Comparison of ENCODE assay signal across 12 cellular contexts in genomic region chr20:58868795-58869194, GRCh38. TPM values are rescaled to one million over a fixed set of nuclear protein-coding genes. Genes with fewer than 3 reads are reported as not detected.
DNase-seq lines count a peak whose midpoint lies in the region; ATAC-seq, FAIRE-seq and TF ChIP-seq lines count a peak whose summit lies in the region.
"Had no signal": no experiment of that assay in that cellular context is flagged by ENCODE, and none has a peak within 500 bp of the region (broad histone marks: within the 10 kb centered on the region; RNA-seq: fewer than 3 reads in every experiment).

No MANE protein-coding gene starts in this region.

- no peaks in the 10 kb centered on the region for H4K20me1 ChIP-seq in IMR-90 (ENCODE audit: insufficient read depth, low read length)
- no peaks in the 10 kb centered on the region for H4K20me1 ChIP-seq in astrocyte (ENCODE audit: insufficient read depth, low read length)

- H3K27me3 Mint-ChIP-seq in CD4-positive, alpha-beta T cell = peaks cover 5% of the 10 kb centered on the region
- H3K27me3 Mint-ChIP-seq in astrocyte (ENCODE audit: low read depth, unreplicated experiment) = peaks cover 4% of the 10 kb centered on the region

- no peak overlapping the region for H4K91ac ChIP-seq in IMR-90 (ENCODE audit: insufficient read depth, low read depth, low read length)

- no peak overlapping the region for H2AK5ac ChIP-seq in IMR-90 (ENCODE audit: low read depth, low read length)

- H3K27ac ChIP-seq in CD4-positive, alpha-beta T cell (ENCODE audit: low read depth, low read length) = no peak overlapping the region
- H3K27ac ChIP-seq in IMR-90 (ENCODE audit: insufficient read depth, low read length) = no peak overlapping the region
- no peak overlapping the region for H3K27ac ChIP-seq in astrocyte (ENCODE audit: low read depth, low read length)
- H3K27ac ChIP-seq: heart left ventricle had no signal

- no peak overlapping the region for H3K27ac Mint-ChIP-seq in CD4-positive, alpha-beta T cell
- H3K27ac Mint-ChIP-seq in astrocyte (ENCODE audit: unreplicated experiment) = no peak overlapping the region
- H3K27ac Mint-ChIP-seq: activated naive CD8-positive, alpha-beta T cell treated with anti-CD3 and anti-CD28 coated beads, Interleukin-2, amount 50 U/mL, for 24 hours; WTC11 had no signal

- POLR2A ChIA-PET in CD4-positive, alpha-beta T cell (lab: Charles Lee) = no interaction called here
- POLR2A ChIA-PET in IMR-90 (lab: Charles Lee; ENCODE audit: unreplicated experiment) = no interaction called here

- peak overlapping the region; percentile 77 for H2AFZ ChIP-seq in IMR-90 (replicated peaks; ENCODE audit: low read length, poor library complexity)
- peak overlapping the region; percentile 42 for H2AFZ ChIP-seq in astrocyte (ENCODE audit: low read depth, low read length)

- dilution Hi-C loops in IMR-90 (cut with HindIII; ENCODE audit: low sequenced_read_pairs, unreplicated experiment) = no loop called here

- H3K4me1 ChIP-seq in IMR-90 (ENCODE audit: control insufficient read depth, insufficient read depth, low read length) (no peaks in the 10 kb centered on the region), astrocyte (ENCODE audit: insufficient read depth, low read length) (no peaks in the 10 kb centered on the region)

- H3K9me3 Mint-ChIP-seq in CD4-positive, alpha-beta T cell = no peaks in the 10 kb centered on the region
- H3K9me3 Mint-ChIP-seq in astrocyte (ENCODE audit: unreplicated experiment) = no peaks in the 10 kb centered on the region
- H3K9me3 Mint-ChIP-seq: activated naive CD8-positive, alpha-beta T cell treated with anti-CD3 and anti-CD28 coated beads, Interleukin-2, amount 50 U/mL, for 24 hours had no signal

- no peak overlapping the region for H3K18ac ChIP-seq in IMR-90 (ENCODE audit: low read depth, low read length)

- no TSS peak for BruUV-seq in IMR-90 (replicated peaks; lab: Mats Ljungman, UMichigan)

- no peak for ATAC-seq in CD4-positive, alpha-beta T cell (ENCODE audit: poor library complexity)
- ATAC-seq in IMR-90 (ENCODE audit: low read depth) (no peak; the same call in 1 of the 2 replicates), GM18511 (IDR thresholded peaks at IDR 0.05; ENCODE audit: unreplicated experiment) (no peak), GM19397 (IDR thresholded peaks at IDR 0.05; ENCODE audit: unreplicated experiment) (no peak)
- ATAC-seq: activated naive CD8-positive, alpha-beta T cell treated with anti-CD3 and anti-CD28 coated beads, Interleukin-2, amount 50 U/mL, for 24 hours; heart left ventricle; WTC11 had no signal

- H3K27me3 ChIP-seq in CD4-positive, alpha-beta T cell (ENCODE audit: control insufficient read depth, insufficient read depth, low read length) = no peaks in the 10 kb centered on the region
- H3K27me3 ChIP-seq in IMR-90 (ENCODE audit: control insufficient read depth, insufficient read depth, low read length) (peaks cover 20% of the 10 kb centered on the region), astrocyte (ENCODE audit: insufficient read depth, low read length) (peaks cover 13% of the 10 kb centered on the region)
- H3K27me3 ChIP-seq: heart left ventricle had no signal

- in situ Hi-C loops in IMR-90 (cut with MboI; ENCODE audit: low sequenced_read_pairs) = loop anchor here (10.0 kb wide), 1 partner anchor 626 kb away; no protein-coding TSS in a partner anchor

- no peak overlapping the region for H2BK120ac ChIP-seq in IMR-90 (ENCODE audit: low read depth, low read length)

- H3K36me3 Mint-ChIP-seq in CD4-positive, alpha-beta T cell (ENCODE audit: low read depth) = no peaks in the 10 kb centered on the region
- H3K36me3 Mint-ChIP-seq in astrocyte (ENCODE audit: low read depth, unreplicated experiment) = no peaks in the 10 kb centered on the region

- FAIRE-seq in astrocyte (lab: Jason Lieb, UNC) = no peak

- H3K9ac ChIP-seq in IMR-90 (ENCODE audit: low read depth, low read length) (no peak overlapping the region), astrocyte (ENCODE audit: low read length) (no peak overlapping the region)

- TF ChIP-seq CTCF in CD4-positive, alpha-beta T cell (IDR thresholded peaks at IDR 0.05) = peak; percentile 17
- peak; percentile 45 for TF ChIP-seq CTCF in IMR-90 (conservative IDR thresholded peaks at IDR 0.05; ENCODE audit: low read depth, low read length)
- TF ChIP-seq CTCF in astrocyte (IDR thresholded peaks at IDR 0.05; ENCODE audit: insufficient read depth, low read depth, low read length) = peak; percentile 22

- CTCF ChIA-PET in CD4-positive, alpha-beta T cell (lab: Charles Lee) = no interaction called here
- CTCF ChIA-PET in IMR-90 (lab: Yijun Ruan, JAX) = no interaction called here

- H3K4me1 Mint-ChIP-seq in CD4-positive, alpha-beta T cell (ENCODE audit: low read depth) = peaks cover 5% of the 10 kb centered on the region
- no peaks in the 10 kb centered on the region for H3K4me1 Mint-ChIP-seq in astrocyte (ENCODE audit: low read depth, unreplicated experiment)

- intact Hi-C loops in CD4-positive, alpha-beta T cell (cut with DNase I, micrococcal nuclease) = no loop called here
- intact Hi-C loops in IMR-90 (cut with micrococcal nuclease) = no loop called here

- H2BK15ac ChIP-seq in IMR-90 (ENCODE audit: low read depth, low read length) = no peak overlapping the region

- H3K4me2 ChIP-seq in IMR-90 (ENCODE audit: low read depth, low read length) = no peak overlapping the region
- H3K4me2 ChIP-seq in astrocyte (ENCODE audit: low read length) = no peak overlapping the region

- no peaks in the 10 kb centered on the region for H3K79me1 ChIP-seq in IMR-90 (ENCODE audit: low read depth in 1 of 2, low read length in 2 of 2)

- no peaks in the 10 kb centered on the region for H3K9me3 ChIP-seq in CD4-positive, alpha-beta T cell (ENCODE audit: control insufficient read depth, low read length)
- H3K9me3 ChIP-seq in IMR-90 (ENCODE audit: control insufficient read depth, insufficient read depth, low read length) (no peaks in the 10 kb centered on the region), astrocyte (ENCODE audit: insufficient read depth, low read depth, low read length) (no peaks in the 10 kb centered on the region)
- H3K9me3 ChIP-seq: heart left ventricle had no signal

- H3K36me3 ChIP-seq in IMR-90 (ENCODE audit: control insufficient read depth, insufficient read depth, low read length) (no peaks in the 10 kb centered on the region), astrocyte (ENCODE audit: insufficient read depth, low read length) (no peaks in the 10 kb centered on the region)
- H3K36me3 ChIP-seq: heart left ventricle had no signal

- peak; percentile 51 for TF ChIP-seq RAD21 in IMR-90 (IDR thresholded peaks at IDR 0.05; ENCODE audit: low read length)

- H2AK9ac ChIP-seq in IMR-90 (replicated peaks; ENCODE audit: low read depth, low read length, poor library complexity) = peak overlapping the region; percentile 37

- peaks cover 3% of the 10 kb centered on the region; the same call in 1 of the 2 replicates for H3K9me1 ChIP-seq in IMR-90 (ENCODE audit: insufficient read depth, low read length)

- WGBS in IMR-90 (ENCODE audit: extremely low coverage in 2 of 2, insufficient read length in 1 of 2), 2 experiments = 0% methylated on average over 1 of the region's 14 CpGs; no CpG with 5 or more reads in 1 of the 2 experiments

- no peak overlapping the region for H2BK5ac ChIP-seq in IMR-90 (ENCODE audit: low read depth, low read length, poor library complexity, severe bottlenecking)

- H3K4ac ChIP-seq in IMR-90 (ENCODE audit: low read depth, low read length) = no peak overlapping the region

- H3K14ac ChIP-seq in IMR-90 (replicated peaks; ENCODE audit: low read depth, low read length) = no peak overlapping the region

- H3K23ac ChIP-seq in IMR-90 (ENCODE audit: low read depth, low read length) = no peak overlapping the region

- H3K79me2 ChIP-seq in astrocyte (ENCODE audit: insufficient read depth, low read length) = no peaks in the 10 kb centered on the region

- H3K4me3 Mint-ChIP-seq in CD4-positive, alpha-beta T cell = no peak overlapping the region
- no peak overlapping the region for H3K4me3 Mint-ChIP-seq in astrocyte (ENCODE audit: unreplicated experiment)
- H3K4me3 Mint-ChIP-seq: activated naive CD8-positive, alpha-beta T cell treated with anti-CD3 and anti-CD28 coated beads, Interleukin-2, amount 50 U/mL, for 24 hours; WTC11 had no signal

- no peak overlapping the region for H3K4me3 ChIP-seq in IMR-90 (ENCODE audit: insufficient read depth, low read depth, low read length)
- no peak overlapping the region for H3K4me3 ChIP-seq in astrocyte (ENCODE audit: insufficient read depth, low read depth, low read length)
- H3K4me3 ChIP-seq: heart left ventricle had no signal

- H4K8ac ChIP-seq in IMR-90 (ENCODE audit: low read depth in 2 of 2, low read length in 2 of 2) = no peak overlapping the region

- DNase-seq in CD4-positive, alpha-beta T cell = no peak
- DNase-seq in IMR-90 = no peak
- DNase-seq in astrocyte (ENCODE audit: low read depth) = no peak
- DNase-seq in medulla oblongata (ENCODE audit: extremely low spot score) = peak; percentile 54
- DNase-seq in HCEC 1CT = no peak
- no peak for DNase-seq in AG08395 (ENCODE audit: low spot score)
- DNase-seq: activated naive CD8-positive, alpha-beta T cell treated with anti-CD3 and anti-CD28 coated beads, Interleukin-2, amount 50 U/mL, for 24 hours; heart left ventricle; NCI-H2107 had no signal

- no peak overlapping the region for H3K56ac ChIP-seq in IMR-90 (ENCODE audit: extremely low read depth, insufficient read depth, low read length)

- H4K5ac ChIP-seq in IMR-90 (ENCODE audit: low read depth, low read length) = no peak overlapping the region

- no peak for TF ChIP-seq POLR2A in IMR-90 (IDR thresholded peaks at IDR 0.05; ENCODE audit: low read depth, low read length)

- H2BK20ac ChIP-seq in IMR-90 (ENCODE audit: low read depth, low read length) = no peak overlapping the region

TF ChIP-seq in IMR-90, 13 proteins besides CTCF, POLR2A, EP300 and RAD21:
- TF ChIP-seq BHLHE40 (IDR thresholded peaks at IDR 0.05; ENCODE audit: low read depth, low read length) (no peak), MXI1 (IDR thresholded peaks at IDR 0.05; ENCODE audit: borderline replicate concordance, low read depth, low read length) (no peak), SMC3 (IDR thresholded peaks at IDR 0.05; ENCODE audit: low read depth, low read length) (peak; percentile 46)

RNA-seq across cellular contexts. Expression of gene GNAS, which starts 16.3 kb away (rescaled TPM):
- total RNA-seq in CD4-positive, alpha-beta T cell = 1,000 to 10,000 TPM; 1,245 to 1,317 TPM
- 377 and 397 TPM in 2 replicates for total RNA-seq in IMR-90 (2012; rRNA removed)
- polyA plus RNA-seq in IMR-90 (2012; rRNA removed) = 1,064 and 1,356 TPM in 2 replicates
- polyA plus RNA-seq in IMR-90 (2012; cell fraction: cytosol; rRNA removed) = 1,777 and 2,021 TPM in 2 replicates
- polyA plus RNA-seq in IMR-90 (2012; cell fraction: nucleus; rRNA removed; ENCODE audit: low replicate concordance) = 1,041 and 1,061 TPM in 2 replicates
- 1,937 and 2,003 TPM in 2 replicates for total RNA-seq in astrocyte

RNA-seq across cellular contexts. Expression of gene GNAS-AS1, which starts 18.1 kb away (rescaled TPM):
- not detected for total RNA-seq in CD4-positive, alpha-beta T cell
- 0.54 and 0.83 TPM in 2 replicates for total RNA-seq in IMR-90 (2012; rRNA removed)
- 0.60 and 0.90 TPM in 2 replicates for polyA plus RNA-seq in IMR-90 (2012; rRNA removed)
- 0.57 and 0.74 TPM in 2 replicates for polyA plus RNA-seq in IMR-90 (2012; cell fraction: cytosol; rRNA removed)
- 0.90 and 1.0 TPM in 2 replicates for polyA plus RNA-seq in IMR-90 (2012; cell fraction: nucleus; rRNA removed; ENCODE audit: low replicate concordance)
- 2.8 and 3.8 TPM in 2 replicates for total RNA-seq in astrocyte
